In genomic region chr3:45677045-45677436, GRCh38 we compare ENCODE assay signal across 1 cellular context.
TF ChIP-seq lines count a peak whose summit lies in the region.

No MANE protein-coding gene starts in this region.

TF ChIP-seq in GM23338, 12 proteins besides CTCF, POLR2A, EP300 and RAD21 (continued from another document):
- TF ChIP-seq ZNF462 (CRISPR knock-in tag; IDR thresholded peaks at IDR 0.05), result no peak
- TF ChIP-seq ETS1 (IDR thresholded peaks at IDR 0.05), result no peak
- TF ChIP-seq ZNF114 (CRISPR knock-in tag; IDR thresholded peaks at IDR 0.05), result no peak
- TF ChIP-seq NANOG (IDR thresholded peaks at IDR 0.05; ENCODE audit: borderline replicate concordance), result no peak
- TF ChIP-seq JUNB (IDR thresholded peaks at IDR 0.05; ENCODE audit: unreplicated experiment), result no peak
- no peak for TF ChIP-seq CREB1 (CRISPR knock-in tag; IDR thresholded peaks at IDR 0.05; ENCODE audit: low read depth)
- no peak for TF ChIP-seq ZNF331 (CRISPR knock-in tag; IDR thresholded peaks at IDR 0.05; ENCODE audit: low read depth)
